ENCODE assay signal across 19 cellular contexts in genomic region chr17:8412089-8412488, GRCh38. TPM values are rescaled to one million over a fixed set of nuclear protein-coding genes. Genes with fewer than 3 reads are reported as not detected.
"Had no signal": no experiment of that assay in that cellular context is flagged by ENCODE, and none has a peak within 500 bp of the region (broad histone marks: within the 10 kb centered on the region; RNA-seq: fewer than 3 reads in every experiment).

No MANE protein-coding gene starts in this region.

- H3K27me3 ChIP-seq: adrenal gland, uterus had no signal

- H3K9me3 ChIP-seq: adrenal gland, lower lobe of right lung, psoas muscle, uterus had no signal

- DNase-seq: activated CD4-positive, alpha-beta T cell treated with anti-CD3 and anti-CD28 coated beads, Interleukin-2, amount 50 U/mL, for 48 hours; activated effector memory CD4-positive, alpha-beta T cell treated with Interleukin-2 at 50 U/mL for 16 hours; dermis blood vessel endothelial cell; head of caudate nucleus; left cardiac atrium; lower lobe of right lung; psoas muscle; uterus; WERI-Rb-1 had no signal

- H3K27ac ChIP-seq: adrenal gland, epithelial cell of prostate, lower lobe of right lung, psoas muscle, uterus, WERI-Rb-1 had no signal

- H3K4me3 ChIP-seq: adrenal gland, lower lobe of right lung, psoas muscle, uterus had no signal

- ATAC-seq: psoas muscle; sciatic nerve; stimulated activated effector memory CD8-positive, alpha-beta T cell treated with anti-CD3 and anti-CD28 coated beads, Interleukin-12 subunit alpha, Interleukin-12 subunit beta, amount 100 ng/mL, for 72 hours had no signal

- H3K4me1 ChIP-seq: adrenal gland, psoas muscle, uterus had no signal

- H3K36me3 ChIP-seq: adrenal gland, lower lobe of right lung, uterus, WERI-Rb-1 had no signal

RNA-seq across cellular contexts. Expression of gene RNF222, which starts 14.5 kb away (rescaled TPM):
- total RNA-seq: adrenal gland, chondrocyte, dermis blood vessel endothelial cell, frontal cortex, left cardiac atrium, lower lobe of right lung, mesothelial cell of epicardium, myocyte, neural crest cell, osteocyte, psoas muscle, sciatic nerve, uterus had no signal
- polyA plus RNA-seq: adrenal gland, psoas muscle had no signal
